17 cellular contexts compared by ENCODE assay signal in the genomic region with DNA sequence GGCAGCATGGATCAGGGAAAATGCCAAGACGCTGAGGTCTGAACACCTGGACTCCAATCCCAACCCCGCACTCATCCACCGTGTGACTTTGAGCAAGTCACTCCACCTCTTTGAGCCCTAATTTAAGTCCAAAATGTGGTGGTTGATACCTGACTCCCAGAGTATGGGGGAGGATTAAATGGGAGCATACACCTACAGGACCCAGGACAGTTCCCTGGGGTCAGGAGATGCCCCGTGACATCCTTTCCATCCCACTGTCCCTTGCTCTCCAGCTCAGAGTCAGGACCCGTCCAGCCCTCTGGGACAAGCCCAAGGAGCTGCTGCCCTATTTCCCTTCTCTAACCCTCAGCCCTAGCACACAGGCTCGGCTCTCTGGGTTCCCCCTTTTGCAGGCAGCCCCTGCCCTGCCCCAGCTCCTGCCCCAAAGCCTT.
DNase-seq lines count a peak whose midpoint lies in the region; ATAC-seq and TF ChIP-seq lines count a peak whose summit lies in the region.
"Had no signal": no experiment of that assay in that cellular context is flagged by ENCODE, and none has a peak within 500 bp of the region (broad histone marks: within the 10 kb centered on the region; RNA-seq: fewer than 3 reads in every experiment).

No MANE protein-coding gene starts in this region.

- POLR2A ChIA-PET in SK-N-SH (lab: Yijun Ruan, JAX) (no interaction called here), PC-9 (lab: Charles Lee; ENCODE audit: unreplicated experiment) (no interaction called here)

- no peak overlapping the region for H3K4me3 ChIP-seq in SK-N-SH (ENCODE audit: low read depth in 2 of 2, low read length in 1 of 2)
- no peak overlapping the region for H3K4me3 ChIP-seq in BLaER1 treated with 17β-estradiol and CSF1 and Interleukin-3, amounts not matched to agents 10 nM and 100 nM
- H3K4me3 ChIP-seq in PC-9 = no peak overlapping the region

- TF ChIP-seq CTCF in SK-N-SH (IDR thresholded peaks at IDR 0.05) = no peak
- no peak for TF ChIP-seq CTCF in PC-9 (conservative IDR thresholded peaks at IDR 0.05)

- TF ChIP-seq EP300 in SK-N-SH (IDR thresholded peaks at IDR 0.05; ENCODE audit: borderline replicate concordance in 1 of 2, low read depth in 1 of 2, low read length in 1 of 2) = no peak

- H3K9ac ChIP-seq in SK-N-SH = no peak overlapping the region
- H3K9ac ChIP-seq in BLaER1 treated with 17β-estradiol and CSF1 and Interleukin-3, amounts not matched to agents 10 nM and 100 nM = no peak overlapping the region

- H3K9me3 ChIP-seq in SK-N-SH = no peaks in the 10 kb centered on the region
- H3K9me3 ChIP-seq in BLaER1 treated with 17β-estradiol and CSF1 and Interleukin-3, amounts not matched to agents 10 nM and 100 nM (replicated peaks in 1 of 11) = 0 out of 22 replicates have a peak, but pooled peaks cover 0 to 3% (median 0%) of the 10 kb centered on the region in 11 experiments
- no peaks in the 10 kb centered on the region for H3K9me3 ChIP-seq in PC-9 (ENCODE audit: insufficient read depth, low read depth)

- TF ChIP-seq RAD21 in SK-N-SH (IDR thresholded peaks at IDR 0.05; ENCODE audit: low read length) = no peak

- no peaks in the 10 kb centered on the region for H3K36me3 ChIP-seq in SK-N-SH (replicated peaks in 1 of 2; ENCODE audit: control insufficient read depth in 1 of 2, insufficient read depth in 2 of 2, low read length in 1 of 2)
- H3K36me3 ChIP-seq in BLaER1 treated with 17β-estradiol and CSF1 and Interleukin-3, amounts not matched to agents 10 nM and 100 nM = no peaks in the 10 kb centered on the region
- H3K36me3 ChIP-seq in PC-9 (ENCODE audit: low read depth) = no peaks in the 10 kb centered on the region

- H3K27me3 ChIP-seq in SK-N-SH (ENCODE audit: insufficient read depth) (no peaks in the 10 kb centered on the region), PC-9 (ENCODE audit: insufficient read depth, low read depth) (no peaks in the 10 kb centered on the region)
- H3K27me3 ChIP-seq in BLaER1 treated with 17β-estradiol and CSF1 and Interleukin-3, amounts not matched to agents 10 nM and 100 nM = no peaks in the 10 kb centered on the region

- H4K20me1 ChIP-seq in SK-N-SH (ENCODE audit: insufficient read depth) (no peaks in the 10 kb centered on the region), PC-9 (ENCODE audit: insufficient read depth) (no peaks in the 10 kb centered on the region)
- no peaks in the 10 kb centered on the region for H4K20me1 ChIP-seq in BLaER1 treated with 17β-estradiol and CSF1 and Interleukin-3, amounts not matched to agents 10 nM and 100 nM

- no peak for DNase-seq in SK-N-SH
- peak; percentile 32 for DNase-seq in ecto neural progenitor cell (ENCODE audit: low spot score)
- peak; percentile 28 for DNase-seq in posterior vena cava (ENCODE audit: low spot score)
- no peak for DNase-seq in NCI-H1105 treated with DMSO at 0.1 percent for 48 hours (lab: John Stamatoyannopoulos, UW)
- DNase-seq in PC-9 = no peak
- DNase-seq: 8988T; CD4-positive, CD25-positive, alpha-beta regulatory T cell; COR-L47; GDM1; NCI-H1092; NCI-H146; NCI-H2029 treated with DMSO at 0.1 percent for 48 hours; NCI-H2171; NCI-H526 had no signal

- CTCF ChIA-PET in SK-N-SH (lab: Yijun Ruan, JAX) (interaction anchor here (1.0 to 1.1 kb wide), 2 partner anchors 9 to 277 kb away, joined by 3 read pairs; partner anchors contain the start of gene XXYLT1), PC-9 (lab: Charles Lee) (no interaction called here)

- BruUV-seq in PC-9 (replicated peaks; lab: Mats Ljungman, UMichigan) = no TSS peak

- 85% methylated on average over 6 of the region's 6 CpGs for WGBS in SK-N-SH (ENCODE audit: low lambda C conversion rate)

- H3F3A ChIP-seq in SK-N-SH (replicated peaks; ENCODE audit: insufficient read depth) = peaks cover 4% of the 10 kb centered on the region
- no peaks in the 10 kb centered on the region for H3F3A ChIP-seq in PC-9 (ENCODE audit: insufficient read depth, low read depth)

- H3K4me2 ChIP-seq in SK-N-SH = no peak overlapping the region
- H3K4me2 ChIP-seq in BLaER1 treated with 17β-estradiol and CSF1 and Interleukin-3, amounts not matched to agents 10 nM and 100 nM = peak overlapping the region in 7 of 11 experiments; percentile 1 to 30 (median 20); a peak in 6 of 22 replicates
- no peak overlapping the region for H3K4me2 ChIP-seq in PC-9

- no peaks in the 10 kb centered on the region for H3K79me2 ChIP-seq in SK-N-SH (ENCODE audit: insufficient read depth)
- no peaks in the 10 kb centered on the region for H3K79me2 ChIP-seq in PC-9 (ENCODE audit: low read depth)

- H2AFZ ChIP-seq in SK-N-SH (ENCODE audit: low read depth) (no peak overlapping the region), PC-9 (no peak overlapping the region)

- H3K4me1 ChIP-seq in SK-N-SH (ENCODE audit: control insufficient read depth in 1 of 2, insufficient read depth in 2 of 2, low read depth in 1 of 2, low read length in 1 of 2) (no peaks in the 10 kb centered on the region; a peak in 2 of 4 replicates), PC-9 (replicated peaks; ENCODE audit: insufficient read depth) (no peaks in the 10 kb centered on the region)
- peaks cover 0 to 13% (median 4%) of the 10 kb centered on the region in 10 experiments; a peak in 7 of 20 replicates for H3K4me1 ChIP-seq in BLaER1 treated with 17β-estradiol and CSF1 and Interleukin-3, amounts not matched to agents 10 nM and 100 nM

- H3K9me2 ChIP-seq in SK-N-SH (no peaks in the 10 kb centered on the region), PC-9 (ENCODE audit: insufficient read depth) (no peaks in the 10 kb centered on the region)

- ATAC-seq in SK-N-SH treated with all-trans-retinoic acid at 6 μM for 48 hours = no peak
- no peak for ATAC-seq in GM21367 (IDR thresholded peaks at IDR 0.05; ENCODE audit: unreplicated experiment)

- no peak overlapping the region for H3K27ac ChIP-seq in SK-N-SH (ENCODE audit: low read depth in 2 of 2, low read length in 1 of 2)
- no peak overlapping the region for H3K27ac ChIP-seq in BLaER1 treated with 17β-estradiol and CSF1 and Interleukin-3, amounts not matched to agents 10 nM and 100 nM
- H3K27ac ChIP-seq in PC-9 = no peak overlapping the region

- intact Hi-C loops in posterior vena cava (cut with DNase I) = no loop called here
- intact Hi-C loops in PC-9 (cut with micrococcal nuclease; ENCODE audit: unreplicated experiment) = no loop called here

TF ChIP-seq in SK-N-SH, 30 proteins besides CTCF, POLR2A, EP300 and RAD21:
- TF ChIP-seq POLR2AphosphoS5 (IDR thresholded peaks at IDR 0.05; ENCODE audit: low read depth, low read length) = no peak
- TF ChIP-seq, protein P1, sequence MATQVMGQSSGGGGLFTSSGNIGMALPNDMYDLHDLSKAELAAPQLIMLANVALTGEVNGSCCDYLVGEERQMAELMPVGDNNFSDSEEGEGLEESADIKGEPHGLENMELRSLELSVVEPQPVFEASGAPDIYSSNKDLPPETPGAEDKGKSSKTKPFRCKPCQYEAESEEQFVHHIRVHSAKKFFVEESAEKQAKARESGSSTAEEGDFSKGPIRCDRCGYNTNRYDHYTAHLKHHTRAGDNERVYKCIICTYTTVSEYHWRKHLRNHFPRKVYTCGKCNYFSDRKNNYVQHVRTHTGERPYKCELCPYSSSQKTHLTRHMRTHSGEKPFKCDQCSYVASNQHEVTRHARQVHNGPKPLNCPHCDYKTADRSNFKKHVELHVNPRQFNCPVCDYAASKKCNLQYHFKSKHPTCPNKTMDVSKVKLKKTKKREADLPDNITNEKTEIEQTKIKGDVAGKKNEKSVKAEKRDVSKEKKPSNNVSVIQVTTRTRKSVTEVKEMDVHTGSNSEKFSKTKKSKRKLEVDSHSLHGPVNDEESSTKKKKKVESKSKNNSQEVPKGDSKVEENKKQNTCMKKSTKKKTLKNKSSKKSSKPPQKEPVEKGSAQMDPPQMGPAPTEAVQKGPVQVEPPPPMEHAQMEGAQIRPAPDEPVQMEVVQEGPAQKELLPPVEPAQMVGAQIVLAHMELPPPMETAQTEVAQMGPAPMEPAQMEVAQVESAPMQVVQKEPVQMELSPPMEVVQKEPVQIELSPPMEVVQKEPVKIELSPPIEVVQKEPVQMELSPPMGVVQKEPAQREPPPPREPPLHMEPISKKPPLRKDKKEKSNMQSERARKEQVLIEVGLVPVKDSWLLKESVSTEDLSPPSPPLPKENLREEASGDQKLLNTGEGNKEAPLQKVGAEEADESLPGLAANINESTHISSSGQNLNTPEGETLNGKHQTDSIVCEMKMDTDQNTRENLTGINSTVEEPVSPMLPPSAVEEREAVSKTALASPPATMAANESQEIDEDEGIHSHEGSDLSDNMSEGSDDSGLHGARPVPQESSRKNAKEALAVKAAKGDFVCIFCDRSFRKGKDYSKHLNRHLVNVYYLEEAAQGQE (IDR thresholded peaks at IDR 0.05; ENCODE audit: low read depth, low read length) = peak; percentile 57; the same call in 1 of the 2 replicates

TF ChIP-seq in SK-N-SH treated with all-trans-retinoic acid at 6 μM for 48 hours, 23 proteins besides CTCF, POLR2A, EP300 and RAD21 (continues in another document):
- TF ChIP-seq ARNTL (CRISPR knock-in tag; IDR thresholded peaks at IDR 0.05; ENCODE audit: borderline replicate concordance, low read depth) (no peak), ZNF8 (CRISPR knock-in tag; IDR thresholded peaks at IDR 0.05) (no peak), ISL1 (CRISPR knock-in tag; IDR thresholded peaks at IDR 0.05) (no peak), CSDC2 (CRISPR knock-in tag; IDR thresholded peaks at IDR 0.05) (no peak), POU6F1 (CRISPR knock-in tag; IDR thresholded peaks at IDR 0.05; ENCODE audit: borderline replicate concordance, low read depth) (no peak), PPARA (CRISPR knock-in tag; IDR thresholded peaks at IDR 0.05; ENCODE audit: borderline replicate concordance) (no peak), ZFP30 (CRISPR knock-in tag; IDR thresholded peaks at IDR 0.05) (no peak), BACH2 (CRISPR knock-in tag; IDR thresholded peaks at IDR 0.05; ENCODE audit: borderline replicate concordance) (no peak), TOX (CRISPR knock-in tag; IDR thresholded peaks at IDR 0.05; ENCODE audit: borderline replicate concordance) (no peak), SNAI2 (CRISPR knock-in tag; IDR thresholded peaks at IDR 0.05) (no peak)

Comparison
In these comparisons a context has a peak if more than half of its experiments do, and no peak if none do; other contexts are left out.
1. DNase-seq: peak in ecto neural progenitor cell (single experiment) and posterior vena cava (single experiment); none in SK-N-SH (single experiment), NCI-H1105 treated with DMSO at 0.1 percent for 48 hours (single experiment) and PC-9 (0 of 2).
2. H3K4me2 ChIP-seq: peak in BLaER1 treated with 17β-estradiol and CSF1 and Interleukin-3, amounts not matched to agents 10 nM and 100 nM (7 of 11); none in SK-N-SH (single experiment) and PC-9 (single experiment).